In the genomic region with DNA sequence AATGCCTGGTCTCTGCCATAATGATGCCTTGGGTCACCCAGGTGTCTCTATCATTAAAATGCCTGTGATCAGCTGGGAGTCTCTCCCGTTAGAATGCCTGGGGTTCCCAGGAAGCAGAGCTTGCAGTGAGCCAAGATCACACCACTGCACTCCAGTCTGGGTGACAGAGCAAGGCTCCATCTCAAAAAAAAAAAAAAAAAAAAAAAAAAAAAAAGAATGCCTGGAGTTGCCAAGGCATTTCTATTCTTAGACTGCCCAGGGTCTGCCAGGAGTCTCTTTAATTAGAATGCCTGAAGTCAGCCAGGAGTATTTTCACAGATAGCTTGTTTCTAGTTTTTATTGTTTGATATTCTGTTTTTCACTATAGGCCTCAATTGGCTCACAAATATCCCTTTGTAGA, we compare ENCODE assay signal across 32 cellular contexts.
"Had no signal": no experiment of that assay in that cellular context is flagged by ENCODE, and none has a peak within 500 bp of the region (broad histone marks: within the 10 kb centered on the region; RNA-seq: fewer than 3 reads in every experiment).

No MANE protein-coding gene starts in this region.

- H3K4me1 Mint-ChIP-seq: activated CD4-positive, alpha-beta memory T cell treated with anti-CD3 and anti-CD28 coated beads, Interleukin-2, amount 10 ng/mL, durations not matched to agents 7 days and 5 days; activated CD8-positive, alpha-beta memory T cell treated with anti-CD3 and anti-CD28 coated beads, Interleukin-2, amount 10 ng/mL, durations not matched to agents 7 days and 5 days; activated naive CD4-positive, alpha-beta T cell treated with anti-CD3 and anti-CD28 coated beads, Interleukin-2, amount 10 ng/mL, durations not matched to agents 7 days and 5 days; central memory CD8-positive, alpha-beta T cell had no signal

- ATAC-seq: activated CD8-positive, alpha-beta memory T cell treated with anti-CD3 and anti-CD28 coated beads, Interleukin-2, amount 10 ng/mL, durations not matched to agents 7 days and 5 days had no signal

- H3K27ac Mint-ChIP-seq: activated CD4-positive, alpha-beta memory T cell treated with anti-CD3 and anti-CD28 coated beads, Interleukin-2, amount 10 ng/mL, durations not matched to agents 7 days and 5 days; activated CD8-positive, alpha-beta memory T cell treated with anti-CD3 and anti-CD28 coated beads, Interleukin-2, amount 10 ng/mL, durations not matched to agents 7 days and 5 days; activated naive CD4-positive, alpha-beta T cell treated with anti-CD3 and anti-CD28 coated beads, Interleukin-2, amount 10 ng/mL, durations not matched to agents 7 days and 5 days; activated naive CD8-positive, alpha-beta T cell had no signal

- H3K27ac ChIP-seq: brain microvascular endothelial cell, PC-9, RWPE1, SJCRH30, SK-N-MC, WERI-Rb-1 had no signal

- H3K36me3 Mint-ChIP-seq: activated CD8-positive, alpha-beta memory T cell treated with anti-CD3 and anti-CD28 coated beads, Interleukin-2, amount 10 ng/mL, durations not matched to agents 7 days and 5 days; activated naive CD4-positive, alpha-beta T cell treated with anti-CD3 and anti-CD28 coated beads, Interleukin-2, amount 10 ng/mL, durations not matched to agents 7 days and 5 days had no signal

- H3K27me3 Mint-ChIP-seq: activated CD4-positive, alpha-beta memory T cell treated with anti-CD3 and anti-CD28 coated beads, Interleukin-2, amount 10 ng/mL, durations not matched to agents 7 days and 5 days; activated CD8-positive, alpha-beta memory T cell treated with anti-CD3 and anti-CD28 coated beads, Interleukin-2, amount 10 ng/mL, durations not matched to agents 7 days and 5 days; activated naive CD4-positive, alpha-beta T cell treated with anti-CD3 and anti-CD28 coated beads, Interleukin-2, amount 10 ng/mL, durations not matched to agents 7 days and 5 days; activated naive CD8-positive, alpha-beta T cell; central memory CD8-positive, alpha-beta T cell had no signal

- H3K36me3 ChIP-seq: brain microvascular endothelial cell, SJCRH30, WERI-Rb-1 had no signal

- DNase-seq: activated CD4-positive, alpha-beta memory T cell treated with anti-CD3 and anti-CD28 coated beads, Interleukin-2, amount 10 ng/mL, durations not matched to agents 7 days and 5 days; activated CD4-positive, alpha-beta T cell treated with anti-CD3 and anti-CD28 coated beads for 1 hour; activated CD4-positive, alpha-beta T cell treated with anti-CD3 and anti-CD28 coated beads for 48 hours; activated CD4-positive, CD25-positive, alpha-beta regulatory T cell; activated CD8-positive, alpha-beta memory T cell treated with anti-CD3 and anti-CD28 coated beads for 24 hours; activated CD8-positive, alpha-beta memory T cell treated with anti-CD3 and anti-CD28 coated beads, Interleukin-2, amount 10 ng/mL, durations not matched to agents 7 days and 5 days; activated CD8-positive, alpha-beta memory T cell treated with anti-CD3 and anti-CD28 coated beads, Interleukin-2, amount 50 U/mL, for 48 hours; activated effector memory CD4-positive, alpha-beta T cell treated with Interleukin-2 at 50 U/mL for 16 hours; activated naive CD4-positive, alpha-beta T cell treated with anti-CD3 and anti-CD28 coated beads, Interleukin-2, amount 10 ng/mL, durations not matched to agents 7 days and 5 days; activated T-cell treated with anti-CD3 and anti-CD28 coated beads, Interleukin-2, amount 50 U/mL, for 48 hours; amniotic stem cell; brain microvascular endothelial cell; Karpas-422; KBM-7; NCI-H1105; NCI-H1417 treated with DMSO at 0.1 percent for 48 hours; NCI-H1694; NCI-H1930; NCI-H510A; NCI-H526; NCI-H748 treated with DMSO at 0.1 percent for 48 hours; NK-92 treated with Interleukin-12 subunit alpha and Interleukin-12 subunit beta, amount 100 ng/mL, for 24 hours; SHP77; SJCRH30; T1000; WERI-Rb-1 had no signal

- H3K4me3 Mint-ChIP-seq: activated CD4-positive, alpha-beta memory T cell treated with anti-CD3 and anti-CD28 coated beads, Interleukin-2, amount 10 ng/mL, durations not matched to agents 7 days and 5 days; activated CD8-positive, alpha-beta memory T cell treated with anti-CD3 and anti-CD28 coated beads, Interleukin-2, amount 10 ng/mL, durations not matched to agents 7 days and 5 days; activated naive CD4-positive, alpha-beta T cell treated with anti-CD3 and anti-CD28 coated beads, Interleukin-2, amount 10 ng/mL, durations not matched to agents 7 days and 5 days; activated naive CD8-positive, alpha-beta T cell; central memory CD8-positive, alpha-beta T cell had no signal

- H3K4me3 ChIP-seq: PC-9, SJCRH30, SK-N-MC had no signal

- H3K27me3 ChIP-seq: brain microvascular endothelial cell, SJCRH30 had no signal

- FAIRE-seq: RCC 7860 had no signal
